In the genomic region with DNA sequence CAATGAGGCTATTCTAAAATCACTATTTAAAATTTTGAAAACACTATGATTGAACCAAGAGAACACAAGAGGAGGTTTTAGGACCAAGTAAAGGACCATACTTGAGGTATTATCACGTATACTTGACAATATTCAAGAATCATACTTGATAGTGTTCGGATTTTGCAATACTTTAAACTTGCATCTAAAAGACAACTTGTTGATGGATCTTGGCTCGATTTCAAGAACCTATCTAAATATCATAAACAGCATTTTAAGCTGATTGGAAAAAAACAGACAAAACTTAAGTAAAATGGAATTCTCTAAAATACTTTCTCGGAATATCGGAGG, we compare ENCODE assay signal across 8 cellular contexts. TPM values are rescaled to one million over a fixed set of nuclear protein-coding genes. Genes with fewer than 3 reads are reported as not detected.
DNase-seq lines count a peak whose midpoint lies in the region; ATAC-seq and TF ChIP-seq lines count a peak whose summit lies in the region.

No MANE protein-coding gene starts in this region.

- H3K27ac ChIP-seq in heart right ventricle (peak overlapping the region in 9 of 10 donors; percentile 91 to 99 (median 96)), uterus (peak overlapping the region; percentile 97 to 99)

- H3K4me1 ChIP-seq in heart right ventricle (peaks cover 0 to 62% (median 39%) of the 10 kb centered on the region in 9 donors), uterus (no peaks in the 10 kb centered on the region)

- intact Hi-C loops in heart right ventricle (cut with DNase I) (loop anchor here in 6 of 10 donors (5.0 to 10.0 kb wide), 7 partner anchors 66 to 451 kb away; a partner anchor contains a TSS), Right ventricle myocardium superior (cut with DNase I) (loop anchor here (5.0 to 10.0 kb wide), 3 partner anchors 69 to 181 kb away; no protein-coding TSS in a partner anchor), uterus (cut with DNase I; ENCODE audit: low total_unique reads) (no loop called here)

- TF ChIP-seq POLR2A in uterus (IDR thresholded peaks at IDR 0.05), result no peak

- DNase-seq in heart right ventricle (no peak), Right ventricle myocardium superior (no peak), medulla oblongata (ENCODE audit: extremely low spot score) (peak; percentile 19), uterus (no peak), NCI-H226 (no peak)

- no peaks in the 10 kb centered on the region for H3K9me3 Mint-ChIP-seq in brain

- TF ChIP-seq CTCF in heart right ventricle (IDR thresholded peaks at IDR 0.05) (no peak), brain (conservative IDR thresholded peaks at IDR 0.05) (no peak), uterus (IDR thresholded peaks at IDR 0.05) (no peak)

- peak overlapping the region; percentile 89 to 98 (median 93) for H3K4me3 Mint-ChIP-seq in brain

- H3K36me3 ChIP-seq in heart right ventricle, result peaks cover 0 to 46% (median 0%) of the 10 kb centered on the region in 9 donors
- no peaks in the 10 kb centered on the region for H3K36me3 ChIP-seq in uterus

- H3K27me3 ChIP-seq in heart right ventricle, result no peaks in the 10 kb centered on the region
- no peaks in the 10 kb centered on the region for H3K27me3 ChIP-seq in uterus

- H3K4me3 ChIP-seq in heart right ventricle, result peak overlapping the region; percentile 60 to 80 (median 76)
- H3K4me3 ChIP-seq in uterus, result peak overlapping the region; percentile 64 to 88

- 21 to 24% methylated on average over 5 of the region's 5 CpGs for WGBS in heart right ventricle, 2 donors

- H3K4me1 Mint-ChIP-seq in brain, result peaks cover 61% of the 10 kb centered on the region

- peaks cover 12% of the 10 kb centered on the region for H3K27me3 Mint-ChIP-seq in brain

- peaks cover 9% of the 10 kb centered on the region for H3K36me3 Mint-ChIP-seq in brain

- ATAC-seq in heart right ventricle, result no peak
- ATAC-seq in Right ventricle myocardium superior (ENCODE audit: poor library complexity), result no peak
- no peak for ATAC-seq in GM21360 (IDR thresholded peaks at IDR 0.05; ENCODE audit: unreplicated experiment)
- no peak for ATAC-seq in HG03432 (IDR thresholded peaks at IDR 0.05; ENCODE audit: unreplicated experiment)

- H3K9me3 ChIP-seq in heart right ventricle, result no peaks in the 10 kb centered on the region
- H3K9me3 ChIP-seq in uterus, result no peaks in the 10 kb centered on the region

- peak overlapping the region; percentile 47 to 95 (median 89) for H3K27ac Mint-ChIP-seq in brain

RNA-seq across cellular contexts. Expression of a gene that starts 1.3 kb away (rescaled TPM):
- total RNA-seq in heart right ventricle (100 to 1,000 TPM in 5 of 10 donors, 10 to 100 TPM in 5; 76.9 to 404 (median 100) TPM), Right ventricle myocardium superior (145 TPM), uterus (100 to 1,000 TPM in 2 of 4 donors, 10 to 100 TPM in 2; 30.7 to 223 (median 84.1) TPM)
- polyA plus RNA-seq in heart right ventricle (10 to 100 TPM; 32.2 to 97.8 TPM), brain (ENCODE audit: insufficient read depth, low read depth, low replicate concordance) (24.2 TPM)
